In genomic region chr1:58571616-58572015, GRCh38 we compare ENCODE assay signal across 32 cellular contexts. TPM values are rescaled to one million over a fixed set of nuclear protein-coding genes. Genes with fewer than 3 reads are reported as not detected.
A peak's percentile ranks its signal among the peaks of the same experiment; 100 is the strongest.
DNase-seq lines count a peak whose midpoint lies in the region; ATAC-seq, FAIRE-seq and TF ChIP-seq lines count a peak whose summit lies in the region.
"Had no signal": no experiment of that assay in that cellular context is flagged by ENCODE, and none has a peak within 500 bp of the region (broad histone marks: within the 10 kb centered on the region; RNA-seq: fewer than 3 reads in every experiment).

No MANE protein-coding gene starts in this region.

- BruUV-seq in PC-9 (replicated peaks; lab: Mats Ljungman, UMichigan): no TSS peak

- ATAC-seq in GM21515 (IDR thresholded peaks at IDR 0.05; ENCODE audit: unreplicated experiment) (no peak), foreskin keratinocyte (no peak)
- ATAC-seq: GM12878, HepG2, K562, Panc1 had no signal

- H3K4me3 ChIP-seq in PC-9 (no peak overlapping the region), esophagus (ENCODE audit: low read depth in 1 of 2, low read length in 2 of 2) (no peak overlapping the region), suprapubic skin (no peak overlapping the region)
- H3K4me3 ChIP-seq: GM12878, GM23248, K562 had no signal

- H3K9me3 ChIP-seq in PC-9 (ENCODE audit: insufficient read depth, low read depth) (no peaks in the 10 kb centered on the region), esophagus (ENCODE audit: control insufficient read depth in 2 of 2, insufficient read depth in 1 of 2, low read depth in 1 of 2, low read length in 1 of 2) (peaks cover 0 to 4% of the 10 kb centered on the region in 2 donors), suprapubic skin (no peaks in the 10 kb centered on the region)

- peak overlapping the region; percentile 99 for H3K27ac ChIP-seq in PC-9
- H3K27ac ChIP-seq in esophagus (ENCODE audit: low read depth in 2 of 2, low read length in 1 of 2): peak overlapping the region; percentile 88 to 95
- H3K27ac ChIP-seq in suprapubic skin: peak overlapping the region; percentile 97
- H3K27ac ChIP-seq in foreskin keratinocyte: no peak overlapping the region
- H3K27ac ChIP-seq: GM23248, RWPE1 had no signal

- peaks cover 54% of the 10 kb centered on the region for H3F3A ChIP-seq in PC-9 (ENCODE audit: insufficient read depth, low read depth)

- H3K79me2 ChIP-seq in PC-9 (ENCODE audit: low read depth): peaks cover 45% of the 10 kb centered on the region

- TF ChIP-seq EP300 in suprapubic skin (IDR thresholded peaks at IDR 0.05): no peak

- H3K4me1 ChIP-seq in PC-9 (replicated peaks; ENCODE audit: insufficient read depth) (peaks cover 48% of the 10 kb centered on the region), esophagus (ENCODE audit: control insufficient read depth in 2 of 2, insufficient read depth in 2 of 2, low read length in 1 of 2) (peaks cover 0 to 6% of the 10 kb centered on the region in 2 donors), suprapubic skin (peaks cover 36% of the 10 kb centered on the region), foreskin keratinocyte (peaks cover 22% of the 10 kb centered on the region)

- CTCF ChIA-PET in PC-9 (lab: Charles Lee): interaction anchor here (1.8 kb wide), 1 partner anchor 81 kb away, joined by 3 read pairs; no protein-coding TSS in a partner anchor

- H3K9me2 ChIP-seq in PC-9 (ENCODE audit: insufficient read depth): no peaks in the 10 kb centered on the region

- peaks cover 12% of the 10 kb centered on the region; the same call in 1 of the 2 replicates for H4K20me1 ChIP-seq in PC-9 (ENCODE audit: insufficient read depth)

- H3K27me3 ChIP-seq in PC-9 (ENCODE audit: insufficient read depth, low read depth): no peaks in the 10 kb centered on the region
- no peaks in the 10 kb centered on the region for H3K27me3 ChIP-seq in esophagus (ENCODE audit: control insufficient read depth in 1 of 2, insufficient read depth in 2 of 2, low read length in 2 of 2)
- H3K27me3 ChIP-seq in suprapubic skin: peaks cover 13% of the 10 kb centered on the region
- no peaks in the 10 kb centered on the region for H3K27me3 ChIP-seq in foreskin keratinocyte

- TF ChIP-seq CTCF in PC-9 (conservative IDR thresholded peaks at IDR 0.05): no peak
- TF ChIP-seq CTCF in suprapubic skin (IDR thresholded peaks at IDR 0.05): no peak
- no peak for TF ChIP-seq CTCF in foreskin keratinocyte (conservative IDR thresholded peaks at IDR 0.05)

- no peak for TF ChIP-seq POLR2A in GM12891 (IDR thresholded peaks at IDR 0.05; ENCODE audit: low read depth, low read length)
- TF ChIP-seq POLR2A in suprapubic skin (IDR thresholded peaks at IDR 0.05): no peak

- POLR2A ChIA-PET in PC-9 (lab: Charles Lee; ENCODE audit: unreplicated experiment): interaction anchor here (0.7 kb wide), 1 partner anchor 22 kb away, joined by 3 read pairs; no protein-coding TSS in a partner anchor

- intact Hi-C loops in PC-9 (cut with micrococcal nuclease; ENCODE audit: unreplicated experiment): loop anchor here (1.0 to 2.0 kb wide), 3 partner anchors 25 to 81 kb away; partner anchors contain the start of gene OMA1

- H3K4me2 ChIP-seq in PC-9: peak overlapping the region; percentile 86

- H3K36me3 ChIP-seq in PC-9 (ENCODE audit: low read depth): peaks cover 13% of the 10 kb centered on the region
- no peaks in the 10 kb centered on the region for H3K36me3 ChIP-seq in esophagus (ENCODE audit: control insufficient read depth in 2 of 2, insufficient read depth in 2 of 2, low read length in 1 of 2)
- H3K36me3 ChIP-seq in suprapubic skin: no peaks in the 10 kb centered on the region

- H2AFZ ChIP-seq in PC-9: no peak overlapping the region
- H2AFZ ChIP-seq: GM23248 had no signal

- peak; percentile 13 for FAIRE-seq in GM12891 (lab: Jason Lieb, UNC)
- FAIRE-seq: GM12878, HepG2, K562 had no signal

- DNase-seq in GM12891 (ENCODE audit: insufficient read length, low spot score) (no peak), PC-9 (no peak), suprapubic skin (ENCODE audit: low spot score in 2 of 2) (no peak), hypothalamus (lab: John Stamatoyannopoulos, UW) (no peak), foreskin keratinocyte (no peak)
- DNase-seq: CD4-positive, alpha-beta memory T cell; COR-L47; DMS79; EL; GDM1; GM23248; H7; Kasumi-1; MV-4-11; NCI-H1105; NCI-H1436 treated with DMSO at 0.1 percent for 48 hours; NCI-H187 treated with DMSO at 0.1 percent for 48 hours; NCI-H2107; NCI-H226; NCI-H510A; NCI-H69; SIG-M5 had no signal

TF ChIP-seq in GM12891, 5 proteins besides CTCF, POLR2A, EP300 and RAD21:
- TF ChIP-seq TAF1 (IDR thresholded peaks at IDR 0.05; ENCODE audit: low read depth, low read length): no peak
- no peak for TF ChIP-seq PAX5 (IDR thresholded peaks at IDR 0.05; ENCODE audit: insufficient read depth, low read length, severe bottlenecking)
- no peak for TF ChIP-seq POLR2AphosphoS5 (IDR thresholded peaks at IDR 0.05; ENCODE audit: low read depth, low read length)
- TF ChIP-seq SPI1 (IDR thresholded peaks at IDR 0.05; ENCODE audit: low read depth, low read length): no peak
- no peak for TF ChIP-seq POU2F2 (IDR thresholded peaks at IDR 0.05; ENCODE audit: low read depth, low read length)

RNA-seq across cellular contexts. Expression of gene TACSTD2, which starts 5.4 kb away (rescaled TPM):
- polyA plus RNA-seq in GM12891 (2012; ENCODE audit: low read depth, missing spikeins): 1.8 TPM
- total RNA-seq in PC-9 (2021) (489 and 702 TPM in 2 replicates), suprapubic skin (100 to 1,000 TPM; 151 to 724 (median 511) TPM), foreskin keratinocyte (103 and 150 TPM in 2 replicates)
- polyA plus RNA-seq in esophagus (1,000 to 10,000 TPM in 1 of 2 donors, 100 to 1,000 TPM in 1; 946 to 1,164 TPM), foreskin keratinocyte (112 and 158 TPM in 2 replicates)
- total RNA-seq: A673; CD4-positive, alpha-beta memory T cell; HepG2; HT1080; M059J had no signal
- polyA plus RNA-seq: CD4-positive, alpha-beta memory T cell; HepG2 had no signal

RNA-seq across cellular contexts. Expression of gene OMA1, which starts 25.1 kb away (rescaled TPM):
- 23.7 TPM for polyA plus RNA-seq in GM12891 (2012; ENCODE audit: low read depth, missing spikeins)
- 27.9 and 29.0 TPM in 2 replicates for total RNA-seq in PC-9 (2021)
- 10 to 100 TPM; 10.6 to 19.5 TPM for polyA plus RNA-seq in esophagus
- total RNA-seq in suprapubic skin: 10 to 100 TPM; 17.9 to 31.5 (median 27.8) TPM
- total RNA-seq in foreskin keratinocyte: 17.2 and 22.3 TPM in 2 replicates
- polyA plus RNA-seq in foreskin keratinocyte: 11.6 and 12.1 TPM in 2 replicates
